ENCODE assay signal across 22 cellular contexts in the genomic region with DNA sequence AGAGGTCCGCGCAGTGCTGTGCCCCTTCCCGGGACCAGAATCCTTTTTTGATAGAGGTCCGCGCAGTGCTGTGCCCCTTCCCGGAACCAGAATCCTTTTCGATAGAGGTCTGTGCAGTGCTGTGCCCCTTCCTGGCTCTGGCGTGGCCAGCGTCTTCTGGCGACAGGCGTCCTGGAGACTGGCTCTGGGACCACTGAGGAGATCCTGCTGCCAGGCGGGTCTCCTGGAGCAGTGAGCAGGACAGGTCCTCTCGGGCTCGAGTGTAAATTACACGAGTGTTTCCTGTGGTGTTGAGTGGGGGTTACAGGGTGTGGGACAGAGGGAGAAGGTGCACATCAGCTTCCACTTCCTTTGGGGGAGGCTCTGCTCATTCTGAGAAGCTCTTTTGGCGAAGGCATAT.
DNase-seq lines count a peak whose midpoint lies in the region; ATAC-seq and TF ChIP-seq lines count a peak whose summit lies in the region.
"Had no signal": no experiment of that assay in that cellular context is flagged by ENCODE, and none has a peak within 500 bp of the region (broad histone marks: within the 10 kb centered on the region; RNA-seq: fewer than 3 reads in every experiment).

No MANE protein-coding gene starts in this region.

- no peak for ATAC-seq in WTC11
- no peak for ATAC-seq in HG02981 (IDR thresholded peaks at IDR 0.05; ENCODE audit: unreplicated experiment)
- ATAC-seq: A549, GM12878 had no signal

- DNase-seq in WTC11 (ENCODE audit: low spot score) (no peak), iPS-NIHi7 (ENCODE audit: extremely low spot score) (peak; percentile 7), osteoblast (ENCODE audit: insufficient read length, low spot score, missing footprints) (peak; percentile 48), NCI-H1092 (lab: John Stamatoyannopoulos, UW) (no peak)
- no peak for DNase-seq in stimulated activated CD8-positive, alpha-beta memory T cell treated with anti-CD3 and anti-CD28 coated beads, Interleukin-4, amount 100 ng/mL, for 48 hours
- DNase-seq: 8988T; ACHN; AML-193; BE2C; CD4-positive, alpha-beta T cell; CD8-positive, alpha-beta memory T cell; DMS 273 treated with DMSO at 0.1 percent for 48 hours; DMS79; EL; GDM1; GOT3; HCEC 1CT had no signal

- no peaks in the 10 kb centered on the region for H3K9me3 ChIP-seq in osteoblast (ENCODE audit: low read depth, low read length)
- H3K9me3 ChIP-seq: A549, BE2C had no signal

- peaks cover 39% of the 10 kb centered on the region for H3K79me2 ChIP-seq in osteoblast (ENCODE audit: insufficient read depth, low read length)

- CTCF ChIA-PET in WTC11 (lab: Charles Lee): interaction anchor here (3.1 kb wide), 1 partner anchor 57 kb away, joined by 8 read pairs; no protein-coding TSS in a partner anchor

- TF ChIP-seq CTCF in WTC11 (IDR thresholded peaks at IDR 0.05): no peak
- no peak for TF ChIP-seq CTCF in osteoblast (IDR thresholded peaks at IDR 0.05; ENCODE audit: extremely low read depth, low read depth, low read length)

- peaks cover 3% of the 10 kb centered on the region; the same call in 1 of the 2 replicates for H3K36me3 Mint-ChIP-seq in WTC11

- peaks cover 5% of the 10 kb centered on the region for H3K36me3 ChIP-seq in osteoblast (ENCODE audit: insufficient read depth, low read length)
- H3K36me3 ChIP-seq: BE2C had no signal

- H3K4me3 ChIP-seq in osteoblast (ENCODE audit: insufficient read depth, low read length): no peak overlapping the region
- H3K4me3 ChIP-seq: A549; BLaER1 treated with 17β-estradiol and CSF1 and Interleukin-3, amounts not matched to agents 10 nM and 100 nM; GM12878 had no signal

- no peaks in the 10 kb centered on the region for H3K4me1 ChIP-seq in osteoblast (ENCODE audit: insufficient read depth, low read length)
- H3K4me1 ChIP-seq: A549 had no signal

- H3K4me2 ChIP-seq in osteoblast (ENCODE audit: insufficient read depth, low read length): no peak overlapping the region
- H3K4me2 ChIP-seq: A549; BLaER1 treated with 17β-estradiol and CSF1 and Interleukin-3, amounts not matched to agents 10 nM and 100 nM had no signal

- H3K27me3 ChIP-seq in osteoblast (ENCODE audit: insufficient read depth, low read length): no peaks in the 10 kb centered on the region
- H3K27me3 ChIP-seq: BE2C; BLaER1 treated with 17β-estradiol and CSF1 and Interleukin-3, amounts not matched to agents 10 nM and 100 nM had no signal

- no peak overlapping the region for H3K4me3 Mint-ChIP-seq in WTC11
- H3K4me3 Mint-ChIP-seq: CD14-positive monocyte; CD4-positive, alpha-beta T cell; CD8-positive, alpha-beta memory T cell had no signal

- no peak overlapping the region for H3K27ac ChIP-seq in osteoblast (ENCODE audit: low read depth, low read length)
- H3K27ac ChIP-seq: A549; BLaER1 treated with 17β-estradiol and CSF1 and Interleukin-3, amounts not matched to agents 10 nM and 100 nM had no signal

- 0 out of 2 replicates have a peak, but pooled peaks cover 4% of the 10 kb centered on the region for H3K9me3 Mint-ChIP-seq in WTC11
- H3K9me3 Mint-ChIP-seq: CD4-positive, alpha-beta T cell; CD8-positive, alpha-beta memory T cell had no signal

- H3K27ac Mint-ChIP-seq in WTC11: peak overlapping the region; percentile 55; the same call in 1 of the 2 replicates
- H3K27ac Mint-ChIP-seq: CD4-positive, alpha-beta T cell had no signal

- no peak overlapping the region for H2AFZ ChIP-seq in osteoblast (ENCODE audit: low read length)

- no peaks in the 10 kb centered on the region; the same call in 1 of the 2 replicates for H3K27me3 Mint-ChIP-seq in WTC11 (ENCODE audit: low read depth)
- H3K27me3 Mint-ChIP-seq: CD4-positive, alpha-beta T cell; CD8-positive, alpha-beta memory T cell had no signal

- H3K4me1 Mint-ChIP-seq in WTC11: peaks cover 20% of the 10 kb centered on the region

- H4K20me1 ChIP-seq in osteoblast (ENCODE audit: insufficient read depth, low read length): peaks cover 27% of the 10 kb centered on the region

- POLR2A ChIA-PET in WTC11 (lab: Charles Lee): no interaction called here

TF ChIP-seq in WTC11, 78 proteins besides CTCF, POLR2A, EP300 and RAD21:
- no peak for TF ChIP-seq ZNF219 (CRISPR knock-in tag; IDR thresholded peaks at IDR 0.05; ENCODE audit: borderline replicate concordance)
- TF ChIP-seq MXD4 (CRISPR knock-in tag; IDR thresholded peaks at IDR 0.05; ENCODE audit: borderline replicate concordance): no peak
- no peak for TF ChIP-seq MYBL2 (CRISPR knock-in tag; IDR thresholded peaks at IDR 0.05)
- TF ChIP-seq, protein P1, sequence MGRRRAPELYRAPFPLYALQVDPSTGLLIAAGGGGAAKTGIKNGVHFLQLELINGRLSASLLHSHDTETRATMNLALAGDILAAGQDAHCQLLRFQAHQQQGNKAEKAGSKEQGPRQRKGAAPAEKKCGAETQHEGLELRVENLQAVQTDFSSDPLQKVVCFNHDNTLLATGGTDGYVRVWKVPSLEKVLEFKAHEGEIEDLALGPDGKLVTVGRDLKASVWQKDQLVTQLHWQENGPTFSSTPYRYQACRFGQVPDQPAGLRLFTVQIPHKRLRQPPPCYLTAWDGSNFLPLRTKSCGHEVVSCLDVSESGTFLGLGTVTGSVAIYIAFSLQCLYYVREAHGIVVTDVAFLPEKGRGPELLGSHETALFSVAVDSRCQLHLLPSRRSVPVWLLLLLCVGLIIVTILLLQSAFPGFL (CRISPR knock-in tag; IDR thresholded peaks at IDR 0.05; ENCODE audit: borderline replicate concordance): no peak
- TF ChIP-seq, protein P2, sequence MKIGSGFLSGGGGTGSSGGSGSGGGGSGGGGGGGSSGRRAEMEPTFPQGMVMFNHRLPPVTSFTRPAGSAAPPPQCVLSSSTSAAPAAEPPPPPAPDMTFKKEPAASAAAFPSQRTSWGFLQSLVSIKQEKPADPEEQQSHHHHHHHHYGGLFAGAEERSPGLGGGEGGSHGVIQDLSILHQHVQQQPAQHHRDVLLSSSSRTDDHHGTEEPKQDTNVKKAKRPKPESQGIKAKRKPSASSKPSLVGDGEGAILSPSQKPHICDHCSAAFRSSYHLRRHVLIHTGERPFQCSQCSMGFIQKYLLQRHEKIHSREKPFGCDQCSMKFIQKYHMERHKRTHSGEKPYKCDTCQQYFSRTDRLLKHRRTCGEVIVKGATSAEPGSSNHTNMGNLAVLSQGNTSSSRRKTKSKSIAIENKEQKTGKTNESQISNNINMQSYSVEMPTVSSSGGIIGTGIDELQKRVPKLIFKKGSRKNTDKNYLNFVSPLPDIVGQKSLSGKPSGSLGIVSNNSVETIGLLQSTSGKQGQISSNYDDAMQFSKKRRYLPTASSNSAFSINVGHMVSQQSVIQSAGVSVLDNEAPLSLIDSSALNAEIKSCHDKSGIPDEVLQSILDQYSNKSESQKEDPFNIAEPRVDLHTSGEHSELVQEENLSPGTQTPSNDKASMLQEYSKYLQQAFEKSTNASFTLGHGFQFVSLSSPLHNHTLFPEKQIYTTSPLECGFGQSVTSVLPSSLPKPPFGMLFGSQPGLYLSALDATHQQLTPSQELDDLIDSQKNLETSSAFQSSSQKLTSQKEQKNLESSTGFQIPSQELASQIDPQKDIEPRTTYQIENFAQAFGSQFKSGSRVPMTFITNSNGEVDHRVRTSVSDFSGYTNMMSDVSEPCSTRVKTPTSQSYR (CRISPR knock-in tag; IDR thresholded peaks at IDR 0.05): no peak
- no peak for TF ChIP-seq HMGA2 (CRISPR knock-in tag; IDR thresholded peaks at IDR 0.05)
- no peak for TF ChIP-seq ZNF232 (CRISPR knock-in tag; IDR thresholded peaks at IDR 0.05)
- no peak for TF ChIP-seq ZBTB21 (CRISPR knock-in tag; IDR thresholded peaks at IDR 0.05; ENCODE audit: borderline replicate concordance)
- TF ChIP-seq, protein P3, sequence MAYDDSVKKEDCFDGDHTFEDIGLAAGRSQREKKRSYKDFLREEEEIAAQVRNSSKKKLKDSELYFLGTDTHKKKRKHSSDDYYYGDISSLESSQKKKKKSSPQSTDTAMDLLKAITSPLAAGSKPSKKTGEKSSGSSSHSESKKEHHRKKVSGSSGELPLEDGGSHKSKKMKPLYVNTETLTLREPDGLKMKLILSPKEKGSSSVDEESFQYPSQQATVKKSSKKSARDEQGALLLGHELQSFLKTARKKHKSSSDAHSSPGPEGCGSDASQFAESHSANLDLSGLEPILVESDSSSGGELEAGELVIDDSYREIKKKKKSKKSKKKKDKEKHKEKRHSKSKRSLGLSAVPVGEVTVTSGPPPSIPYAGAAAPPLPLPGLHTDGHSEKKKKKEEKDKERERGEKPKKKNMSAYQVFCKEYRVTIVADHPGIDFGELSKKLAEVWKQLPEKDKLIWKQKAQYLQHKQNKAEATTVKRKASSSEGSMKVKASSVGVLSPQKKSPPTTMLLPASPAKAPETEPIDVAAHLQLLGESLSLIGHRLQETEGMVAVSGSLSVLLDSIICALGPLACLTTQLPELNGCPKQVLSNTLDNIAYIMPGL (CRISPR knock-in tag; IDR thresholded peaks at IDR 0.05): no peak
- no peak for TF ChIP-seq FOXJ3 (CRISPR knock-in tag; IDR thresholded peaks at IDR 0.05; ENCODE audit: borderline replicate concordance)
- no peak for TF ChIP-seq SMAD3 (CRISPR knock-in tag; IDR thresholded peaks at IDR 0.05; ENCODE audit: borderline replicate concordance)
- no peak for TF ChIP-seq ESRRA (CRISPR knock-in tag; IDR thresholded peaks at IDR 0.05; ENCODE audit: borderline replicate concordance)
- TF ChIP-seq, protein P4, sequence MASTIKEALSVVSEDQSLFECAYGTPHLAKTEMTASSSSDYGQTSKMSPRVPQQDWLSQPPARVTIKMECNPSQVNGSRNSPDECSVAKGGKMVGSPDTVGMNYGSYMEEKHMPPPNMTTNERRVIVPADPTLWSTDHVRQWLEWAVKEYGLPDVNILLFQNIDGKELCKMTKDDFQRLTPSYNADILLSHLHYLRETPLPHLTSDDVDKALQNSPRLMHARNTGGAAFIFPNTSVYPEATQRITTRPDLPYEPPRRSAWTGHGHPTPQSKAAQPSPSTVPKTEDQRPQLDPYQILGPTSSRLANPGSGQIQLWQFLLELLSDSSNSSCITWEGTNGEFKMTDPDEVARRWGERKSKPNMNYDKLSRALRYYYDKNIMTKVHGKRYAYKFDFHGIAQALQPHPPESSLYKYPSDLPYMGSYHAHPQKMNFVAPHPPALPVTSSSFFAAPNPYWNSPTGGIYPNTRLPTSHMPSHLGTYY (CRISPR knock-in tag; IDR thresholded peaks at IDR 0.05): no peak
- TF ChIP-seq ZNF396 (CRISPR knock-in tag; IDR thresholded peaks at IDR 0.05; ENCODE audit: borderline replicate concordance): no peak

Comparison
In these comparisons a context has a peak if more than half of its experiments do, and no peak if none do; other contexts are left out.
1. DNase-seq: peak in iPS-NIHi7 (single experiment) and osteoblast (single experiment); none in WTC11 (single experiment), stimulated activated CD8-positive, alpha-beta memory T cell treated with anti-CD3 and anti-CD28 coated beads, Interleukin-4, amount 100 ng/mL, for 48 hours (single experiment) and NCI-H1092 (single experiment).